ENCODE assay signal across 15 cellular contexts in the genomic region with DNA sequence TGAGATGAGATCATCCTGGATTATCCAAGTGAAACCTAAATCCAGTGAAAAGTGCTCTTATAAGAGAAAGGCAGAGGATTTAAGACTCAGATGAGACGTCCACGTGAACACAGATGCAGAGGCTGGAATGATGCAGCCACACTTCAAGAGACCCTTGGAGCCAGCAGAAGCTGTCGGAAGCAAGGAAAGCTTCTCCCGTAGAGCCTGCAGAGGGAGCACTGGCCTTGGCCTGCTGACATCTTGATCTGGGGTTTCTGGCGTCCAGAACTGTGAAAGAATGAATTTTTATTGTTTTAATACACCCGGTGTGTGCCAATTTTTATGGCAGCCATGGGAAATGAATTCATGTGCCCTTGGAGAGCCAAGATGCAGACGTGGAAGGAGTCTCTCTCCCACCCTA.
DNase-seq lines count a peak whose midpoint lies in the region; ATAC-seq and TF ChIP-seq lines count a peak whose summit lies in the region.
"Had no signal": no experiment of that assay in that cellular context is flagged by ENCODE, and none has a peak within 500 bp of the region (broad histone marks: within the 10 kb centered on the region; RNA-seq: fewer than 3 reads in every experiment).

No MANE protein-coding gene starts in this region.

- DNase-seq in BE2C (no peak), H7 (peak; percentile 37), WERI-Rb-1 (peak; percentile 30), mesendoderm (peak; percentile 78), UCSD-AML1 (lab: John Stamatoyannopoulos, UW; ENCODE audit: unreplicated experiment) (no peak), T1000 (lab: John Stamatoyannopoulos, UW) (no peak), Peyer's patch (no peak)
- DNase-seq: activated CD4-positive, CD25-positive, alpha-beta regulatory T cell treated with anti-CD3 and anti-CD28 coated beads, Interleukin-2, amount 50 U/mL, for 72 hours; adrenal gland; AML-193; GOT3; SIG-M5; stimulated activated naive CD8-positive, alpha-beta T cell treated with anti-CD3 and anti-CD28 coated beads, Interleukin-15, Interleukin-2, amounts not matched to agents 100 U/mL and 50 U/mL, for 24 hours had no signal

- peak; percentile 39 for TF ChIP-seq CTCF in BE2C (IDR thresholded peaks at IDR 0.05; ENCODE audit: low read depth, low read length)
- TF ChIP-seq CTCF in WERI-Rb-1 (IDR thresholded peaks at IDR 0.05; ENCODE audit: low read depth, low read length), result peak; percentile 67
- TF ChIP-seq CTCF in Peyer's patch (IDR thresholded peaks at IDR 0.05), result no peak

- H3K56ac ChIP-seq in mesendoderm (ENCODE audit: low read length), result no peak overlapping the region

- H3K79me1 ChIP-seq in mesendoderm (ENCODE audit: low read length), result no peaks in the 10 kb centered on the region

- H3K27ac ChIP-seq in WERI-Rb-1, result no peak overlapping the region
- H3K27ac ChIP-seq in mesendoderm (ENCODE audit: low read depth, low read length), result peak overlapping the region; percentile 46
- no peak overlapping the region for H3K27ac ChIP-seq in Peyer's patch
- H3K27ac ChIP-seq: adrenal gland, esophagus muscularis mucosa had no signal

- peak overlapping the region; percentile 6 for H3K18ac ChIP-seq in mesendoderm (ENCODE audit: low read length)

- WGBS in mesendoderm (ENCODE audit: extremely low coverage, insufficient coverage, low lambda C conversion rate), result no CpG with 5 or more reads among the region's 7 CpGs

- H3K36me3 ChIP-seq in BE2C (no peaks in the 10 kb centered on the region), H7 (replicated peaks; ENCODE audit: control insufficient read depth, insufficient read depth, low read length) (no peaks in the 10 kb centered on the region), WERI-Rb-1 (no peaks in the 10 kb centered on the region), mesendoderm (ENCODE audit: control insufficient read depth, insufficient read depth, low read length) (no peaks in the 10 kb centered on the region), Peyer's patch (no peaks in the 10 kb centered on the region)
- H3K36me3 ChIP-seq: adrenal gland, esophagus muscularis mucosa had no signal

- H3K4me1 ChIP-seq in BE2C (no peaks in the 10 kb centered on the region), mesendoderm (ENCODE audit: control insufficient read depth, low read depth, low read length) (peaks cover 2% of the 10 kb centered on the region), Peyer's patch (no peaks in the 10 kb centered on the region)
- H3K4me1 ChIP-seq: adrenal gland, esophagus muscularis mucosa had no signal

- no peak overlapping the region for H3K9ac ChIP-seq in mesendoderm (ENCODE audit: low read length)

- H3K4me2 ChIP-seq in mesendoderm (ENCODE audit: low read length), result no peak overlapping the region

- H2AK5ac ChIP-seq in mesendoderm (ENCODE audit: low read length), result no peak overlapping the region

- no peaks in the 10 kb centered on the region for H3K9me3 ChIP-seq in BE2C
- no peaks in the 10 kb centered on the region for H3K9me3 ChIP-seq in WERI-Rb-1 (ENCODE audit: severe bottlenecking)
- no peaks in the 10 kb centered on the region for H3K9me3 ChIP-seq in Peyer's patch
- H3K9me3 ChIP-seq: esophagus muscularis mucosa had no signal

- H3K4ac ChIP-seq in mesendoderm (ENCODE audit: low read depth, low read length), result peak overlapping the region; percentile 56

- H2BK15ac ChIP-seq in mesendoderm (replicated peaks; ENCODE audit: low read depth), result no peak overlapping the region

- H4K8ac ChIP-seq in mesendoderm (ENCODE audit: low read depth, low read length), result no peak overlapping the region

- TF ChIP-seq POLR2A in Peyer's patch (IDR thresholded peaks at IDR 0.05), result no peak

- H2BK120ac ChIP-seq in mesendoderm (ENCODE audit: low read depth, low read length), result no peak overlapping the region

- H3K27me3 ChIP-seq in BE2C (no peaks in the 10 kb centered on the region), H7 (ENCODE audit: control insufficient read depth, insufficient read depth, low read length) (no peaks in the 10 kb centered on the region), WERI-Rb-1 (ENCODE audit: insufficient read depth, low read depth, severe bottlenecking) (peaks cover 39% of the 10 kb centered on the region), mesendoderm (ENCODE audit: insufficient read depth, low read length, poor library complexity) (no peaks in the 10 kb centered on the region), Peyer's patch (no peaks in the 10 kb centered on the region)
- H3K27me3 ChIP-seq: adrenal gland had no signal

- no peak overlapping the region for H2BK5ac ChIP-seq in mesendoderm (ENCODE audit: low read length)

- H3K4me3 ChIP-seq in BE2C (ENCODE audit: low read depth, low read length) (no peak overlapping the region), H7 (ENCODE audit: insufficient read depth, low read depth, low read length) (no peak overlapping the region), WERI-Rb-1 (ENCODE audit: low read depth, low read length) (no peak overlapping the region), mesendoderm (ENCODE audit: low read length) (no peak overlapping the region), Peyer's patch (no peak overlapping the region)
- H3K4me3 ChIP-seq: adrenal gland, esophagus muscularis mucosa had no signal

- no peak overlapping the region for H3K23ac ChIP-seq in mesendoderm (ENCODE audit: low read length)

- no peaks in the 10 kb centered on the region for H3K79me2 ChIP-seq in mesendoderm (ENCODE audit: control insufficient read depth, insufficient read depth, low read length)

- ATAC-seq in GM21825 (IDR thresholded peaks at IDR 0.05; ENCODE audit: unreplicated experiment), result no peak
- ATAC-seq: stimulated activated naive CD8-positive, alpha-beta T cell treated with anti-CD3 and anti-CD28 coated beads, Interleukin-15, Interleukin-2, amounts not matched to agents 100 U/mL and 50 U/mL, for 24 hours had no signal

- H4K5ac ChIP-seq in mesendoderm (ENCODE audit: low read length), result no peak overlapping the region

Comparison
In these comparisons a context has a peak if more than half of its experiments do, and no peak if none do; other contexts are left out.
1. DNase-seq: peak in H7 (single experiment), WERI-Rb-1 (single experiment) and mesendoderm (single experiment); none in BE2C (single experiment), UCSD-AML1 (single experiment), T1000 (single experiment) and Peyer's patch (0 of 3).
2. CTCF ChIP-seq: peak in BE2C (single experiment) and WERI-Rb-1 (single experiment); none in Peyer's patch (0 of 6).